Comparison of ENCODE assay signal across 2 cellular contexts in the genomic region with DNA sequence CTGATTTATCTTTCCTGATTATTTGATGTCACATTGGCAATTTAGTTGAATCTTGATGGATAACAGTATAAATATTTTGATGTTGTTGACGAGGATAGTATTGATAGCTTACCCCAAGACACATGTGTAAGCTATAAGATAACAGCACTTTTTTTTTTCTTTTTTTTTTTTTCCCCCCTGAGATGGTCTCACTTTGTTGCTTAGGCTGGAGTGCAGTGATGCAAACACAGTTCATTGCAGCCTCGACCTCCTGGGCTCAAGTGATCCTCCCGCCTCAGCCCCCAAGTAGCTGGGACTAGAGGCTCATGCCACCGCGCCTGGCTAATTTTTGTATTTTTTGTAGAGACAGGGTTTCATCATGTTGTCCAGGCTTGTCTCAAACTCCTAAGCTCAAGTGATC.
TF ChIP-seq lines count a peak whose summit lies in the region.

No MANE protein-coding gene starts in this region.

TF ChIP-seq in GM23338, 12 proteins besides CTCF, POLR2A, EP300 and RAD21 (continued from another document):
- TF ChIP-seq STAT1 (IDR thresholded peaks at IDR 0.05; ENCODE audit: unreplicated experiment) (no peak), ZNF114 (CRISPR knock-in tag; IDR thresholded peaks at IDR 0.05) (no peak), JUNB (IDR thresholded peaks at IDR 0.05; ENCODE audit: unreplicated experiment) (no peak), ETS1 (IDR thresholded peaks at IDR 0.05) (no peak), CREB1 (CRISPR knock-in tag; IDR thresholded peaks at IDR 0.05; ENCODE audit: low read depth) (no peak), ZNF331 (CRISPR knock-in tag; IDR thresholded peaks at IDR 0.05; ENCODE audit: low read depth) (no peak)
- TF ChIP-seq, protein P1, sequence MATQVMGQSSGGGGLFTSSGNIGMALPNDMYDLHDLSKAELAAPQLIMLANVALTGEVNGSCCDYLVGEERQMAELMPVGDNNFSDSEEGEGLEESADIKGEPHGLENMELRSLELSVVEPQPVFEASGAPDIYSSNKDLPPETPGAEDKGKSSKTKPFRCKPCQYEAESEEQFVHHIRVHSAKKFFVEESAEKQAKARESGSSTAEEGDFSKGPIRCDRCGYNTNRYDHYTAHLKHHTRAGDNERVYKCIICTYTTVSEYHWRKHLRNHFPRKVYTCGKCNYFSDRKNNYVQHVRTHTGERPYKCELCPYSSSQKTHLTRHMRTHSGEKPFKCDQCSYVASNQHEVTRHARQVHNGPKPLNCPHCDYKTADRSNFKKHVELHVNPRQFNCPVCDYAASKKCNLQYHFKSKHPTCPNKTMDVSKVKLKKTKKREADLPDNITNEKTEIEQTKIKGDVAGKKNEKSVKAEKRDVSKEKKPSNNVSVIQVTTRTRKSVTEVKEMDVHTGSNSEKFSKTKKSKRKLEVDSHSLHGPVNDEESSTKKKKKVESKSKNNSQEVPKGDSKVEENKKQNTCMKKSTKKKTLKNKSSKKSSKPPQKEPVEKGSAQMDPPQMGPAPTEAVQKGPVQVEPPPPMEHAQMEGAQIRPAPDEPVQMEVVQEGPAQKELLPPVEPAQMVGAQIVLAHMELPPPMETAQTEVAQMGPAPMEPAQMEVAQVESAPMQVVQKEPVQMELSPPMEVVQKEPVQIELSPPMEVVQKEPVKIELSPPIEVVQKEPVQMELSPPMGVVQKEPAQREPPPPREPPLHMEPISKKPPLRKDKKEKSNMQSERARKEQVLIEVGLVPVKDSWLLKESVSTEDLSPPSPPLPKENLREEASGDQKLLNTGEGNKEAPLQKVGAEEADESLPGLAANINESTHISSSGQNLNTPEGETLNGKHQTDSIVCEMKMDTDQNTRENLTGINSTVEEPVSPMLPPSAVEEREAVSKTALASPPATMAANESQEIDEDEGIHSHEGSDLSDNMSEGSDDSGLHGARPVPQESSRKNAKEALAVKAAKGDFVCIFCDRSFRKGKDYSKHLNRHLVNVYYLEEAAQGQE (IDR thresholded peaks at IDR 0.05; ENCODE audit: unreplicated experiment): no peak
- TF ChIP-seq, protein P2, sequence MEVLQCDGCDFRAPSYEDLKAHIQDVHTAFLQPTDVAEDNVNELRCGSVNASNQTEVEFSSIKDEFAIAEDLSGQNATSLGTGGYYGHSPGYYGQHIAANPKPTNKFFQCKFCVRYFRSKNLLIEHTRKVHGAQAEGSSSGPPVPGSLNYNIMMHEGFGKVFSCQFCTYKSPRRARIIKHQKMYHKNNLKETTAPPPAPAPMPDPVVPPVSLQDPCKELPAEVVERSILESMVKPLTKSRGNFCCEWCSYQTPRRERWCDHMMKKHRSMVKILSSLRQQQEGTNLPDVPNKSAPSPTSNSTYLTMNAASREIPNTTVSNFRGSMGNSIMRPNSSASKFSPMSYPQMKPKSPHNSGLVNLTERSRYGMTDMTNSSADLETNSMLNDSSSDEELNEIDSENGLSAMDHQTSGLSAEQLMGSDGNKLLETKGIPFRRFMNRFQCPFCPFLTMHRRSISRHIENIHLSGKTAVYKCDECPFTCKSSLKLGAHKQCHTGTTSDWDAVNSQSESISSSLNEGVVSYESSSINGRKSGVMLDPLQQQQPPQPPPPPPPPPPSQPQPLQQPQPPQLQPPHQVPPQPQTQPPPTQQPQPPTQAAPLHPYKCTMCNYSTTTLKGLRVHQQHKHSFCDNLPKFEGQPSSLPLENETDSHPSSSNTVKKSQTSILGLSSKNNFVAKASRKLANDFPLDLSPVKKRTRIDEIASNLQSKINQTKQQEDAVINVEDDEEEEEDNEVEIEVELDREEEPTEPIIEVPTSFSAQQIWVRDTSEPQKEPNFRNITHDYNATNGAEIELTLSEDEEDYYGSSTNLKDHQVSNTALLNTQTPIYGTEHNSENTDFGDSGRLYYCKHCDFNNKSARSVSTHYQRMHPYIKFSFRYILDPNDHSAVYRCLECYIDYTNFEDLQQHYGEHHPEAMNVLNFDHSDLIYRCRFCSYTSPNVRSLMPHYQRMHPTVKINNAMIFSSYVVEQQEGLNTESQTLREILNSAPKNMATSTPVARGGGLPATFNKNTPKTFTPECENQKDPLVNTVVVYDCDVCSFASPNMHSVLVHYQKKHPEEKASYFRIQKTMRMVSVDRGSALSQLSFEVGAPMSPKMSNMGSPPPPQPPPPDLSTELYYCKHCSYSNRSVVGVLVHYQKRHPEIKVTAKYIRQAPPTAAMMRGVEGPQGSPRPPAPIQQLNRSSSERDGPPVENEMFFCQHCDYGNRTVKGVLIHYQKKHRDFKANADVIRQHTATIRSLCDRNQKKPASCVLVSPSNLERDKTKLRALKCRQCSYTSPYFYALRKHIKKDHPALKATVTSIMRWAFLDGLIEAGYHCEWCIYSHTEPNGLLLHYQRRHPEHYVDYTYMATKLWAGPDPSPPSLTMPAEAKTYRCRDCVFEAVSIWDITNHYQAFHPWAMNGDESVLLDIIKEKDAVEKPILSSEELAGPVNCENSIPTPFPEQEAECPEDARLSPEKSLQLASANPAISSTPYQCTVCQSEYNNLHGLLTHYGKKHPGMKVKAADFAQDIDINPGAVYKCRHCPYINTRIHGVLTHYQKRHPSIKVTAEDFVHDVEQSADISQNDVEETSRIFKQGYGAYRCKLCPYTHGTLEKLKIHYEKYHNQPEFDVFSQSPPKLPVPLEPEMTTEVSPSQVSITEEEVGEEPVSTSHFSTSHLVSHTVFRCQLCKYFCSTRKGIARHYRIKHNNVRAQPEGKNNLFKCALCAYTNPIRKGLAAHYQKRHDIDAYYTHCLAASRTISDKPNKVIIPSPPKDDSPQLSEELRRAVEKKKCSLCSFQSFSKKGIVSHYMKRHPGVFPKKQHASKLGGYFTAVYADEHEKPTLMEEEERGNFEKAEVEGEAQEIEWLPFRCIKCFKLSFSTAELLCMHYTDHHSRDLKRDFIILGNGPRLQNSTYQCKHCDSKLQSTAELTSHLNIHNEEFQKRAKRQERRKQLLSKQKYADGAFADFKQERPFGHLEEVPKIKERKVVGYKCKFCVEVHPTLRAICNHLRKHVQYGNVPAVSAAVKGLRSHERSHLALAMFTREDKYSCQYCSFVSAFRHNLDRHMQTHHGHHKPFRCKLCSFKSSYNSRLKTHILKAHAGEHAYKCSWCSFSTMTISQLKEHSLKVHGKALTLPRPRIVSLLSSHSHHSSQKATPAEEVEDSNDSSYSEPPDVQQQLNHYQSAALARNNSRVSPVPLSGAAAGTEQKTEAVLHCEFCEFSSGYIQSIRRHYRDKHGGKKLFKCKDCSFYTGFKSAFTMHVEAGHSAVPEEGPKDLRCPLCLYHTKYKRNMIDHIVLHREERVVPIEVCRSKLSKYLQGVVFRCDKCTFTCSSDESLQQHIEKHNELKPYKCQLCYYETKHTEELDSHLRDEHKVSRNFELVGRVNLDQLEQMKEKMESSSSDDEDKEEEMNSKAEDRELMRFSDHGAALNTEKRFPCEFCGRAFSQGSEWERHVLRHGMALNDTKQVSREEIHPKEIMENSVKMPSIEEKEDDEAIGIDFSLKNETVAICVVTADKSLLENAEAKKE (CRISPR knock-in tag; IDR thresholded peaks at IDR 0.05): no peak

TF ChIP-seq in HEK293, 187 proteins besides CTCF, POLR2A, EP300 and RAD21:
- TF ChIP-seq, protein P3, sequence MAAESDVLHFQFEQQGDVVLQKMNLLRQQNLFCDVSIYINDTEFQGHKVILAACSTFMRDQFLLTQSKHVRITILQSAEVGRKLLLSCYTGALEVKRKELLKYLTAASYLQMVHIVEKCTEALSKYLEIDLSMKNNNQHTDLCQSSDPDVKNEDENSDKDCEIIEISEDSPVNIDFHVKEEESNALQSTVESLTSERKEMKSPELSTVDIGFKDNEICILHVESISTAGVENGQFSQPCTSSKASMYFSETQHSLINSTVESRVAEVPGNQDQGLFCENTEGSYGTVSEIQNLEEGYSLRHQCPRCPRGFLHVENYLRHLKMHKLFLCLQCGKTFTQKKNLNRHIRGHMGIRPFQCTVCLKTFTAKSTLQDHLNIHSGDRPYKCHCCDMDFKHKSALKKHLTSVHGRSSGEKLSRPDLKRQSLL (tag by site-specific recombination; IDR thresholded peaks at IDR 0.05): no peak
- no peak for TF ChIP-seq ZNF311 (tag by site-specific recombination; IDR thresholded peaks at IDR 0.05; ENCODE audit: borderline replicate concordance)
- TF ChIP-seq PRDM10 (tag by site-specific recombination; IDR thresholded peaks at IDR 0.05): 0 out of 2 replicates have a peak, but pooled peaks have one; percentile 13
- TF ChIP-seq GLIS1 (tag by site-specific recombination; IDR thresholded peaks at IDR 0.05): peak; percentile 63
- TF ChIP-seq ZNF596 (tag by site-specific recombination; IDR thresholded peaks at IDR 0.05): no peak
- TF ChIP-seq ZNF362 (tag by site-specific recombination; IDR thresholded peaks at IDR 0.05): peak; percentile 82; the same call in 1 of the 2 replicates
- 0 out of 2 replicates have a peak, but pooled peaks have one; percentile 30 for TF ChIP-seq ZNF202 (tag by site-specific recombination; IDR thresholded peaks at IDR 0.05; ENCODE audit: borderline replicate concordance)
- peak; percentile 53; the same call in 1 of the 2 replicates for TF ChIP-seq ZNF600 (tag by site-specific recombination; IDR thresholded peaks at IDR 0.05)
- no peak for TF ChIP-seq BCL11A (tag by site-specific recombination; IDR thresholded peaks at IDR 0.05; ENCODE audit: low read depth)
- TF ChIP-seq PATZ1 (tag by site-specific recombination; IDR thresholded peaks at IDR 0.05): peak; percentile 43; the same call in 1 of the 2 replicates
- no peak for TF ChIP-seq SP3 (tag by site-specific recombination; IDR thresholded peaks at IDR 0.05)
